Comparison of ENCODE assay signal across 1 cellular context in genomic region chr7:2022021-2022409, GRCh38.
TF ChIP-seq lines count a peak whose summit lies in the region.

No MANE protein-coding gene starts in this region.

TF ChIP-seq in K562, 482 proteins besides CTCF, POLR2A, EP300 and RAD21 (continued from another document):
- TF ChIP-seq ZNF609 (CRISPR knock-in tag; IDR thresholded peaks at IDR 0.05; ENCODE audit: borderline replicate concordance) (no peak), FOXK1 (CRISPR knock-in tag; IDR thresholded peaks at IDR 0.05; ENCODE audit: borderline replicate concordance) (peak; percentile 27; the same call in 1 of the 2 replicates), ZBTB49 (CRISPR knock-in tag; IDR thresholded peaks at IDR 0.05; ENCODE audit: borderline replicate concordance) (no peak), SNIP1 (IDR thresholded peaks at IDR 0.05; ENCODE audit: low read depth) (no peak), HLTF (IDR thresholded peaks at IDR 0.05) (no peak), YBX1 (IDR thresholded peaks at IDR 0.05) (no peak), KDM5B (IDR thresholded peaks at IDR 0.05; ENCODE audit: insufficient replicate concordance, low read depth, low read length) (peak; percentile 19), ZNF224 (CRISPR knock-in tag; IDR thresholded peaks at IDR 0.05) (no peak), MYC (IDR thresholded peaks at IDR 0.05; ENCODE audit: low read depth, low read length) (no peak), MYC (CRISPR knock-in tag; IDR thresholded peaks at IDR 0.05; ENCODE audit: borderline replicate concordance, low read depth) (peak; percentile 52; the same call in 1 of the 2 replicates), ZNF766 (CRISPR knock-in tag; conservative IDR thresholded peaks at IDR 0.05) (no peak), ZNF311 (CRISPR knock-in tag; IDR thresholded peaks at IDR 0.05) (no peak), NR3C1 (CRISPR knock-in tag; IDR thresholded peaks at IDR 0.05) (no peak), MLLT1 (IDR thresholded peaks at IDR 0.05) (0 out of 4 replicates have a peak, but pooled peaks of 1 of the 2 experiments have one; percentile 15), MBD2 (IDR thresholded peaks at IDR 0.05; ENCODE audit: borderline replicate concordance, low read depth) (no peak), CBFB (CRISPR knock-in tag; IDR thresholded peaks at IDR 0.05) (no peak), CBX3 (IDR thresholded peaks at IDR 0.05; ENCODE audit: borderline replicate concordance in 1 of 2, low read length in 2 of 2) (no peak), SMAD4 (CRISPR knock-in tag; conservative IDR thresholded peaks at IDR 0.05) (no peak), MED1 (CRISPR knock-in tag; IDR thresholded peaks at IDR 0.05; ENCODE audit: borderline replicate concordance) (no peak), ILK (tag; IDR thresholded peaks at IDR 0.05; ENCODE audit: borderline replicate concordance, low read depth) (no peak), ZNF445 (CRISPR knock-in tag; IDR thresholded peaks at IDR 0.05; ENCODE audit: low read depth) (no peak), ZHX1 (conservative IDR thresholded peaks at IDR 0.05; ENCODE audit: low read length) (no peak), POLR3A (IDR thresholded peaks at IDR 0.05; ENCODE audit: borderline replicate concordance, extremely low read depth, insufficient read depth, insufficient read length) (no peak), EWSR1 (IDR thresholded peaks at IDR 0.05; ENCODE audit: borderline replicate concordance, low read depth, partially characterized antibody) (no peak), SAP30 (IDR thresholded peaks at IDR 0.05; ENCODE audit: borderline replicate concordance, insufficient read depth, low read depth, low read length, poor library complexity, severe bottlenecking) (no peak), ZNF347 (CRISPR knock-in tag; IDR thresholded peaks at IDR 0.05; ENCODE audit: low read depth) (no peak)
- TF ChIP-seq, protein P1, sequence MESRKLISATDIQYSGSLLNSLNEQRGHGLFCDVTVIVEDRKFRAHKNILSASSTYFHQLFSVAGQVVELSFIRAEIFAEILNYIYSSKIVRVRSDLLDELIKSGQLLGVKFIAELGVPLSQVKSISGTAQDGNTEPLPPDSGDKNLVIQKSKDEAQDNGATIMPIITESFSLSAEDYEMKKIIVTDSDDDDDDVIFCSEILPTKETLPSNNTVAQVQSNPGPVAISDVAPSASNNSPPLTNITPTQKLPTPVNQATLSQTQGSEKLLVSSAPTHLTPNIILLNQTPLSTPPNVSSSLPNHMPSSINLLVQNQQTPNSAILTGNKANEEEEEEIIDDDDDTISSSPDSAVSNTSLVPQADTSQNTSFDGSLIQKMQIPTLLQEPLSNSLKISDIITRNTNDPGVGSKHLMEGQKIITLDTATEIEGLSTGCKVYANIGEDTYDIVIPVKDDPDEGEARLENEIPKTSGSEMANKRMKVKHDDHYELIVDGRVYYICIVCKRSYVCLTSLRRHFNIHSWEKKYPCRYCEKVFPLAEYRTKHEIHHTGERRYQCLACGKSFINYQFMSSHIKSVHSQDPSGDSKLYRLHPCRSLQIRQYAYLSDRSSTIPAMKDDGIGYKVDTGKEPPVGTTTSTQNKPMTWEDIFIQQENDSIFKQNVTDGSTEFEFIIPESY (CRISPR knock-in tag; IDR thresholded peaks at IDR 0.05): peak; percentile 90
- TF ChIP-seq, protein P2, sequence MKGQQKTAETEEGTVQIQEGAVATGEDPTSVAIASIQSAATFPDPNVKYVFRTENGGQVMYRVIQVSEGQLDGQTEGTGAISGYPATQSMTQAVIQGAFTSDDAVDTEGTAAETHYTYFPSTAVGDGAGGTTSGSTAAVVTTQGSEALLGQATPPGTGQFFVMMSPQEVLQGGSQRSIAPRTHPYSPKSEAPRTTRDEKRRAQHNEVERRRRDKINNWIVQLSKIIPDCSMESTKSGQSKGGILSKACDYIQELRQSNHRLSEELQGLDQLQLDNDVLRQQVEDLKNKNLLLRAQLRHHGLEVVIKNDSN (CRISPR knock-in tag; IDR thresholded peaks at IDR 0.05): no peak
- TF ChIP-seq, protein P3, sequence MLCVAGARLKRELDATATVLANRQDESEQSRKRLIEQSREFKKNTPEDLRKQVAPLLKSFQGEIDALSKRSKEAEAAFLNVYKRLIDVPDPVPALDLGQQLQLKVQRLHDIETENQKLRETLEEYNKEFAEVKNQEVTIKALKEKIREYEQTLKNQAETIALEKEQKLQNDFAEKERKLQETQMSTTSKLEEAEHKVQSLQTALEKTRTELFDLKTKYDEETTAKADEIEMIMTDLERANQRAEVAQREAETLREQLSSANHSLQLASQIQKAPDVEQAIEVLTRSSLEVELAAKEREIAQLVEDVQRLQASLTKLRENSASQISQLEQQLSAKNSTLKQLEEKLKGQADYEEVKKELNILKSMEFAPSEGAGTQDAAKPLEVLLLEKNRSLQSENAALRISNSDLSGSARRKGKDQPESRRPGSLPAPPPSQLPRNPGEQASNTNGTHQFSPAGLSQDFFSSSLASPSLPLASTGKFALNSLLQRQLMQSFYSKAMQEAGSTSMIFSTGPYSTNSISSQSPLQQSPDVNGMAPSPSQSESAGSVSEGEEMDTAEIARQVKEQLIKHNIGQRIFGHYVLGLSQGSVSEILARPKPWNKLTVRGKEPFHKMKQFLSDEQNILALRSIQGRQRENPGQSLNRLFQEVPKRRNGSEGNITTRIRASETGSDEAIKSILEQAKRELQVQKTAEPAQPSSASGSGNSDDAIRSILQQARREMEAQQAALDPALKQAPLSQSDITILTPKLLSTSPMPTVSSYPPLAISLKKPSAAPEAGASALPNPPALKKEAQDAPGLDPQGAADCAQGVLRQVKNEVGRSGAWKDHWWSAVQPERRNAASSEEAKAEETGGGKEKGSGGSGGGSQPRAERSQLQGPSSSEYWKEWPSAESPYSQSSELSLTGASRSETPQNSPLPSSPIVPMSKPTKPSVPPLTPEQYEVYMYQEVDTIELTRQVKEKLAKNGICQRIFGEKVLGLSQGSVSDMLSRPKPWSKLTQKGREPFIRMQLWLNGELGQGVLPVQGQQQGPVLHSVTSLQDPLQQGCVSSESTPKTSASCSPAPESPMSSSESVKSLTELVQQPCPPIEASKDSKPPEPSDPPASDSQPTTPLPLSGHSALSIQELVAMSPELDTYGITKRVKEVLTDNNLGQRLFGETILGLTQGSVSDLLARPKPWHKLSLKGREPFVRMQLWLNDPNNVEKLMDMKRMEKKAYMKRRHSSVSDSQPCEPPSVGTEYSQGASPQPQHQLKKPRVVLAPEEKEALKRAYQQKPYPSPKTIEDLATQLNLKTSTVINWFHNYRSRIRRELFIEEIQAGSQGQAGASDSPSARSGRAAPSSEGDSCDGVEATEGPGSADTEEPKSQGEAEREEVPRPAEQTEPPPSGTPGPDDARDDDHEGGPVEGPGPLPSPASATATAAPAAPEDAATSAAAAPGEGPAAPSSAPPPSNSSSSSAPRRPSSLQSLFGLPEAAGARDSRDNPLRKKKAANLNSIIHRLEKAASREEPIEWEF (CRISPR knock-in tag; IDR thresholded peaks at IDR 0.05): no peak
